Comparison of ENCODE assay signal across 8 cellular contexts in genomic region chr9:85805789-85806102, GRCh38.
DNase-seq lines count a peak whose midpoint lies in the region; ATAC-seq, FAIRE-seq and TF ChIP-seq lines count a peak whose summit lies in the region.
"Not testable (repeated sequence)": the region's sequence is repeated elsewhere in the genome, so short reads cannot be mapped to it uniquely, and the experiment has no call there.

No MANE protein-coding gene starts in this region.

- H3K9ac ChIP-seq in endodermal cell (ENCODE audit: extremely low read depth, low read length, poor library complexity, severe bottlenecking), result peak overlapping the region; percentile 57

- H3K9me3 ChIP-seq in RWPE2 (ENCODE audit: severe bottlenecking); endodermal cell (ENCODE audit: control insufficient read depth, low read length); right lobe of liver; transverse colon: not testable (repeated sequence)

- H3K4me3 ChIP-seq in RWPE2 (ENCODE audit: severe bottlenecking) (peak overlapping the region; percentile 78), endodermal cell (ENCODE audit: low read length) (peak overlapping the region; percentile 83), right lobe of liver (peak overlapping the region; percentile 77 to 91 (median 80)), skeletal muscle cell (ENCODE audit: low read depth, low read length) (peak overlapping the region; percentile 63), transverse colon (peak overlapping the region; percentile 52 to 88 (median 75))

- FAIRE-seq in GM18507 (lab: Jason Lieb, UNC), result peak; percentile 71

- ATAC-seq in HG03378 (IDR thresholded peaks at IDR 0.05; ENCODE audit: unreplicated experiment), result peak; percentile 9
- ATAC-seq in RWPE2 (ENCODE audit: low read depth), result peak; percentile 7; the same call in 2 of the 3 replicates
- not testable (repeated sequence) for ATAC-seq in right lobe of liver

- intact Hi-C loops in right lobe of liver (cut with DNase I); transverse colon (cut with DNase I; ENCODE audit: low total_unique reads): not testable (repeated sequence)

- whole genome bisulfite sequencing in endodermal cell (ENCODE audit: insufficient coverage in 1 of 2, insufficient read length in 1 of 2), 2 experiments, result 0 to 1% methylated on average over 8 to 32 of the region's 32 CpGs
- under 1% methylated on average over 9 of the region's 32 CpGs for WGBS in right lobe of liver (ENCODE audit: insufficient coverage, low coverage, low lambda C conversion rate, missing lambda C conversion rate)
- 0% methylated on average over 2 to 28 of the region's 32 CpGs for WGBS in transverse colon (ENCODE audit: low coverage in 1 of 2), 2 donors

- H3K4me3 Mint-ChIP-seq in endodermal cell, result not testable (repeated sequence)

- H3K27ac Mint-ChIP-seq in endodermal cell, result peak overlapping the region; percentile 39

- not testable (repeated sequence) for TF ChIP-seq CTCF in RWPE2 (IDR thresholded peaks at IDR 0.05; ENCODE audit: poor library complexity, severe bottlenecking); endodermal cell (conservative IDR thresholded peaks at IDR 0.05); transverse colon (IDR thresholded peaks at IDR 0.05)
- TF ChIP-seq CTCF in right lobe of liver (IDR thresholded peaks at IDR 0.05), result peak in 1 of 4 donors; percentile 3

- DNase-seq in GM18507 (ENCODE audit: extremely low spot score, insufficient read length, low read depth); RWPE2 (ENCODE audit: low spot score); endodermal cell; right lobe of liver; skeletal muscle cell (ENCODE audit: low read depth); transverse colon: not testable (repeated sequence)
- DNase-seq in activated gamma-delta T cell (lab: John Stamatoyannopoulos, UW), result peak; percentile 51

- H3K36me3 ChIP-seq in RWPE2 (ENCODE audit: low read depth); transverse colon: not testable (repeated sequence)
- H3K36me3 ChIP-seq in endodermal cell (ENCODE audit: control insufficient read depth, insufficient read depth, low read length), result peaks cover 22% of the 10 kb centered on the region
- H3K36me3 ChIP-seq in right lobe of liver, result peaks cover 0 to 20% (median 4%) of the 10 kb centered on the region in 4 donors

- not testable (repeated sequence) for H3K9me3 Mint-ChIP-seq in endodermal cell

- not testable (repeated sequence) for H3K27me3 Mint-ChIP-seq in endodermal cell (ENCODE audit: insufficient read depth)

- H3K27me3 ChIP-seq in RWPE2 (ENCODE audit: insufficient read depth, poor library complexity, severe bottlenecking); endodermal cell (ENCODE audit: control insufficient read depth, insufficient read depth, low read length, poor library complexity, severe bottlenecking); right lobe of liver; transverse colon: not testable (repeated sequence)

- not testable (repeated sequence) for TF ChIP-seq POLR2A in right lobe of liver (IDR thresholded peaks at IDR 0.05); transverse colon (IDR thresholded peaks at IDR 0.05)

- TF ChIP-seq EP300 in transverse colon (IDR thresholded peaks at IDR 0.05; ENCODE audit: low read depth), result not testable (repeated sequence)

- H3K4me1 Mint-ChIP-seq in endodermal cell, result not testable (repeated sequence)

- not testable (repeated sequence) for H3K4me1 ChIP-seq in RWPE2 (ENCODE audit: insufficient read depth, poor library complexity, severe bottlenecking); endodermal cell (ENCODE audit: control insufficient read depth, insufficient read depth, low read length)
- H3K4me1 ChIP-seq in right lobe of liver, result peaks cover 0 to 17% (median 2%) of the 10 kb centered on the region in 4 donors
- H3K4me1 ChIP-seq in transverse colon, result peaks cover 10 to 15% (median 12%) of the 10 kb centered on the region in 4 donors

- in situ Hi-C loops in transverse colon (cut with MboI; ENCODE audit: low pct_ligation_motif_present in 1 of 4, low pct_unique_long_range_greater_than_20kb in 1 of 4, low sequenced_read_pairs in 3 of 4), result not testable (repeated sequence)

- H3K36me3 Mint-ChIP-seq in endodermal cell (ENCODE audit: low read depth), result peaks cover 20% of the 10 kb centered on the region

- not testable (repeated sequence) for H3K27ac ChIP-seq in RWPE2 (ENCODE audit: poor library complexity, severe bottlenecking)
- peak overlapping the region; percentile 63 for H3K27ac ChIP-seq in endodermal cell (ENCODE audit: low read depth, low read length)
- H3K27ac ChIP-seq in right lobe of liver, result peak overlapping the region; percentile 79 to 88 (median 85)
- peak overlapping the region; percentile 91 to 96 (median 92) for H3K27ac ChIP-seq in transverse colon
